In the genomic region with DNA sequence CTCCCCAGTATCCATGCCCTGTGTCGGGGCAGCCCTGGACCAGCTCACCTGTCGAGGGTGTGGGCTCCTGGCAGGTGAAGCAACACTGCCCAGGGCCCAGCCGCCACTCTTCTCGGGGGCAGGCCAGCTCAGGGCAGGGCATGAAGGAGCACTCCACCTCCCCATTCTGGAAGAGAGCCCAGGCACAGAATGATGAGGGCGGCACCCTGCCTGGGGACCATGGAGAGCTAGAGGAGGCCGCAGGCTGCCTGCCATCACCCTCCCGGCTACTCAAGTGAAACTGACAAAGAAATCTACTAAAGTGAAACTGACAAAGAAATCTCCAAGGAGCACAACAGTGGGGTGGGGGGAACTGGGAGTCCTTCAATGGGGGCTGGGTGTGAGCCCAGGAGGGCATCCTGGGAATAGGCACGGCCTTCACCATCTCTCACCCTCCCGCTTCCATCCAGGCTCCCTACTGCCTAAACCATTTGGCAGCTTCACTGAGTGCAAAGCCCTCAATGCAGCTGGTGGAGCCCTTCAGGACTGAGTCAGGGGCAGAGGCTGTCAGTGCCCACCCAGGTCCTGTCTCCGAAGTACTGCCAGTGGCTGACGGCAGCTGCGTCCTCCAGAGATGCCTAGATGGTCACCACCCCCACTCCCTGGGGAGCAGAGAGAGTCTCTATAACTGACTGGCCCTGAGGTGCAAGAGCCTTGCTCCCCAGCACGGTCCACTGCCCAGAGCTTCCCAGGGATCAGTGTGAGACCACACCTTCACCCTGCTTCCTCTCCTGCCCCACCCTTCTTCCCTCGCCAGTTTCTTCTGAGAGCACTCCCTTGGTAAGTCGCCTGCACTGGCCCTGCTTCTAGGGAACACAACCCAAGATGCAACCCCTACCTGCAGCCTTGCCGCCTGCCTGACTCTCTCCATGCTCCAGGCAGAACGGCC, we compare ENCODE assay signal across 1 cellular context.
TF ChIP-seq lines count a peak whose summit lies in the region.

No MANE protein-coding gene starts in this region.

TF ChIP-seq in A549, 52 proteins besides CTCF, POLR2A, EP300 and RAD21:
- TF ChIP-seq TP53 (CRISPR knock-in tag; IDR thresholded peaks at IDR 0.05): no peak
- TF ChIP-seq MYC (IDR thresholded peaks at IDR 0.05; ENCODE audit: borderline replicate concordance, low read length): no peak
- no peak for TF ChIP-seq SMC3 (IDR thresholded peaks at IDR 0.05)
- no peak for TF ChIP-seq RCOR1 (IDR thresholded peaks at IDR 0.05; ENCODE audit: low read depth, low read length)
- TF ChIP-seq CBX2 (IDR thresholded peaks at IDR 0.05; ENCODE audit: borderline replicate concordance, low read depth): no peak
- no peak for TF ChIP-seq SREBF2 (IDR thresholded peaks at IDR 0.05)
- TF ChIP-seq ESRRA (IDR thresholded peaks at IDR 0.05; ENCODE audit: borderline replicate concordance, low read length): no peak
- TF ChIP-seq NFE2L2 (conservative IDR thresholded peaks at IDR 0.05; ENCODE audit: low read length): no peak
- TF ChIP-seq KDM1A (IDR thresholded peaks at IDR 0.05; ENCODE audit: low read depth): no peak
- no peak for TF ChIP-seq TFCP2L1 (CRISPR knock-in tag; IDR thresholded peaks at IDR 0.05)
- TF ChIP-seq, protein P1, sequence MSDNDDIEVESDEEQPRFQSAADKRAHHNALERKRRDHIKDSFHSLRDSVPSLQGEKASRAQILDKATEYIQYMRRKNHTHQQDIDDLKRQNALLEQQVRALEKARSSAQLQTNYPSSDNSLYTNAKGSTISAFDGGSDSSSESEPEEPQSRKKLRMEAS (IDR thresholded peaks at IDR 0.05): no peak
